ENCODE assay signal across 17 cellular contexts in the genomic region with DNA sequence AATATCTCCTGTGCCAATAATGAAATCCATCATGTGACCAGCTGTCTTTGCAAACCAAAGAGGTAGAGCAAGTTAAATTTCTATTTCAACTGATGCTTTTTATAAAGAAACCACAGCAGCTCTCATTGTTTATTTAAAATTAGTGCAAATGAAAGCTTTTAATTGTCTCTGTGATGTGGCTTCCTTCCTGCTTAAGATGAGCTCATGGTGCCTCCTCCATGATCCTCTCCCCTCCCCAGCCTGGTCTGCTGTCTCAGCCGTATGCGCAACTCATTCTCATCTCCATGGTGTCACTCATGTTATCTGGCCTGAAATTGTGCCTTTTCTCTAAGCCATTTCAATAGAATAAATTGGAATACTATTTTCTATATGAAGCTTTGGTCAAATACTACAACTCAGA.
DNase-seq lines count a peak whose midpoint lies in the region; ATAC-seq and TF ChIP-seq lines count a peak whose summit lies in the region.
"Had no signal": no experiment of that assay in that cellular context is flagged by ENCODE, and none has a peak within 500 bp of the region (broad histone marks: within the 10 kb centered on the region; RNA-seq: fewer than 3 reads in every experiment).

No MANE protein-coding gene starts in this region.

- peak overlapping the region; percentile 90 for H3K27ac Mint-ChIP-seq in neural crest cell (ENCODE audit: unreplicated experiment)
- H3K27ac Mint-ChIP-seq: T-helper 1 cell treated with Interleukin-12 subunit alpha and Interleukin-12 subunit beta and Interleukin-4 antibody, amounts not matched to agents 30 μg/mL and 1 μg/mL, for 36 hours had no signal

- TF ChIP-seq CTCF in neural crest cell (conservative IDR thresholded peaks at IDR 0.05): no peak

- in situ Hi-C loops in G401 (cut with HindIII; ENCODE audit: low sequenced_read_pairs): no loop called here

- H3K4me3 Mint-ChIP-seq in neural crest cell: no peak overlapping the region
- H3K4me3 Mint-ChIP-seq: T-helper 1 cell treated with Interleukin-12 subunit alpha and Interleukin-12 subunit beta and Interleukin-4 antibody, amounts not matched to agents 30 μg/mL and 1 μg/mL, for 36 hours had no signal

- peak; percentile 53 for DNase-seq in G401 (ENCODE audit: low spot score)
- DNase-seq in NCI-H748 (lab: John Stamatoyannopoulos, UW; ENCODE audit: unreplicated experiment): peak; percentile 39
- peak; percentile 6 for DNase-seq in fibroblast of gingiva (ENCODE audit: low read depth)
- DNase-seq in neural crest cell (ENCODE audit: low read depth, low spot score): no peak
- DNase-seq in effector CD4-positive, alpha-beta T cell: no peak
- DNase-seq in AG20443 (ENCODE audit: low spot score): no peak
- DNase-seq: DMS 273 treated with DMSO at 0.1 percent for 48 hours, GDM1, MG63, NCI-H1092, NCI-H146, NCI-H2029 treated with DMSO at 0.1 percent for 48 hours, NCI-H2227 treated with DMSO at 0.1 percent for 48 hours, NCI-H510A treated with DMSO at 0.1 percent for 48 hours, PC-9 had no signal

- no peaks in the 10 kb centered on the region for H3K9me3 Mint-ChIP-seq in neural crest cell
- H3K9me3 Mint-ChIP-seq: T-helper 1 cell treated with Interleukin-12 subunit alpha and Interleukin-12 subunit beta and Interleukin-4 antibody, amounts not matched to agents 30 μg/mL and 1 μg/mL, for 36 hours had no signal

- no peaks in the 10 kb centered on the region for H3K4me1 Mint-ChIP-seq in neural crest cell

- no peak for ATAC-seq in HG02798 (IDR thresholded peaks at IDR 0.05; ENCODE audit: poor library complexity, unreplicated experiment)

- H3K27me3 Mint-ChIP-seq in neural crest cell (ENCODE audit: low read depth): peaks cover 2% of the 10 kb centered on the region

- H3K36me3 Mint-ChIP-seq in neural crest cell (ENCODE audit: low read depth): no peaks in the 10 kb centered on the region

Comparison
In these comparisons a context has a peak if more than half of its experiments do, and no peak if none do; other contexts are left out.
1. DNase-seq: peak in G401 (single experiment), NCI-H748 (single experiment) and fibroblast of gingiva (single experiment); none in neural crest cell (single experiment), effector CD4-positive, alpha-beta T cell (single experiment) and AG20443 (single experiment).